In the genomic region with DNA sequence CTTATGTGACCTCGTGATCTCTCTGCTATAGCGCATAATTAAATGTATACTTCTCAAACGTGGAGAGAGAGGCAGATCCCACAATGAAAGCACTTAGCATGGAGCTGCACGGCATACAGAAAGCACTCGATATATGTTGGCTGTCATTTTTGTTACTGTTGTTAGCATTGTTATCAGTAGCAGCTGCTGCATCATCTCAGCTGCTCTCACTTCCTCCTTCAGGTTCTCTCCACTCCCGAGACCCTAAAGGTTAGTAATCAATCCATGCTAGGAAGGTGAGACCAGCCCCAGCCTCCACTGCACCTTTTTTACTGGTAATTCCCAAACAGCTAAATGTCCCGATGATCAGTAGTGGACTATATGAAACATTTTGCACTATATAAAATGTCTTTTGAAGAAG, we compare ENCODE assay signal across 21 cellular contexts.
"Had no signal": no experiment of that assay in that cellular context is flagged by ENCODE, and none has a peak within 500 bp of the region (broad histone marks: within the 10 kb centered on the region; RNA-seq: fewer than 3 reads in every experiment).

No MANE protein-coding gene starts in this region.

- H3K4me3 ChIP-seq: left ventricle myocardium inferior, lung, mucosa of descending colon, ovary, right atrium auricular region, right lobe of liver, smooth muscle cell, tibial nerve, uterus had no signal

- H3K27me3 ChIP-seq: ovary, right atrium auricular region, right lobe of liver, tibial nerve, uterus had no signal

- H3K4me1 ChIP-seq: left ventricle myocardium inferior, right atrium auricular region, right lobe of liver, tibial nerve, uterus had no signal

- H3K4me2 ChIP-seq: smooth muscle cell had no signal

- H3K27ac ChIP-seq: left ventricle myocardium inferior, ovary, right atrium auricular region, right lobe of liver, tibial nerve, uterus had no signal

- ATAC-seq: mucosa of descending colon; naive thymus-derived CD4-positive, alpha-beta T cell; natural killer cell treated with Interleukin-12 subunit alpha and Interleukin-12 subunit beta and Interleukin-15 and Interleukin-18, amount 100 ng/mL, for 72 hours; right lobe of liver; stimulated activated memory B cell treated with anti-CD40 and anti-IgM and Interleukin-4, amounts not matched to agents 10 μg/mL and 1 μg/mL and 100 μg/mL, for 72 hours; stimulated activated naive CD8-positive, alpha-beta T cell treated with anti-CD3 and anti-CD28 coated beads, Interleukin-15, amount 100 ng/mL, for 72 hours had no signal

- H3K9me3 ChIP-seq: mucosa of descending colon, ovary, uterus had no signal

- DNase-seq: islet precursor cell; left ventricle myocardium inferior; midbrain; mucosa of descending colon; naive thymus-derived CD4-positive, alpha-beta T cell; ovary; right lobe of liver; stimulated activated CD4-positive, alpha-beta T cell treated with anti-CD3 and anti-CD28 coated beads, Interleukin-1b, Interleukin-23, amount 100 ng/mL, for 48 hours; stimulated activated CD4-positive, alpha-beta T cell treated with anti-CD3 and anti-CD28 coated beads, Interleukin-2, amount 100 ng/mL, for 48 hours; stimulated activated CD4-positive, alpha-beta T cell treated with anti-CD3 and anti-CD28 coated beads, Interleukin-4, amount 100 ng/mL, for 4 hours; stimulated activated CD8-positive, alpha-beta memory T cell treated with anti-CD3 and anti-CD28 coated beads, Interleukin-4, amount 100 ng/mL, for 48 hours; stimulated activated naive CD4-positive, alpha-beta T cell treated with Interleukin-2 at 50 U/mL for 16 hours; stimulated activated naive CD8-positive, alpha-beta T cell treated with anti-CD3 and anti-CD28 coated beads, Interleukin-15, amount 100 ng/mL, for 72 hours; substantia nigra; uterus had no signal

- H3K36me3 ChIP-seq: left ventricle myocardium inferior, ovary, right atrium auricular region, right lobe of liver, tibial nerve, uterus had no signal
